1 cellular context compared by ENCODE assay signal in the genomic region with DNA sequence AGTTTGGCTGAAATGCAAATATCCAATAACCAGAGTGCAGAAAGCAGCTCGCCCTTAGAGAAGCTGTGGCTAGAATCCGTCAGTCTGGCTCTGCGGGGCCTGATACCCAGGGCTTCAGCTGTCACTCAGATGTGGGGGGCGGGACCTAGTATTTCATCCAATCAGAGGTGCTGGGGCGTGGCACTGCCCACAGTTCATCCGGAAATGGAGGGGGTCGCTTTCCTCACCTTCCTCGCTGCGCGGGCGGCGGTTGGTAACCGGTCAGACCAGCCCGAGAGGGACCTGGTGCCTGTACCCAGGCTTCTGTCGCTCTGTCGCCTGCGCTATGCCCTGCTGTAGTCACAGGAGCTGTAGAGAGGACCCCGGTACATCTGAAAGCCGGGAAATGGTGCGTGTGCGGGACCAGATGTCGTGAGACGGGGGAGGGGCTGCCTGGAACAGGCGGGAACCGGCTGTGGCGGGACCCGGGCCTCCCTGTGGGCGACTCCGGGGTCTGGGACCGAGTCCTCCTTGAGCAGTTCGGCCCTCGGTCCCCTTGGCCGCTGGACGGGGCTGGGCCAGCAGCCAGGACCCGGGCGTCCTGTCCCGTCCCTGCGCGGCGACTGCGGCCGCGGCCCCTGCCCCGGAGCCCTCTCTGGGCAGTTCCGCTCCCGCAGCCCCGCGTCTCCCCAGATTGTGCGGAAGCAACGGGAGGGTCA.
TF ChIP-seq lines count a peak whose summit lies in the region.

A gene (plus strand): TSS at position 222 of the 698 bp plus-strand sequence. CDS start 104 bp downstream, at position 326.

TF ChIP-seq in HepG2, 621 proteins besides CTCF, POLR2A, EP300 and RAD21 (continued from another document and continues in another):
- TF ChIP-seq ZNF547 (CRISPR knock-in tag; IDR thresholded peaks at IDR 0.05) (peak; percentile 74; the same call in 1 of the 2 replicates), TCF7L2 (IDR thresholded peaks at IDR 0.05; ENCODE audit: low read depth, low read length) (no peak), ZFP41 (CRISPR knock-in tag; IDR thresholded peaks at IDR 0.05; ENCODE audit: borderline replicate concordance) (peak; percentile 30; the same call in 1 of the 2 replicates), ZNF468 (CRISPR knock-in tag; IDR thresholded peaks at IDR 0.05) (no peak), ZNF841 (CRISPR knock-in tag; IDR thresholded peaks at IDR 0.05; ENCODE audit: borderline replicate concordance) (0 out of 2 replicates have a peak, but pooled peaks have one; percentile 85), RFX3 (CRISPR knock-in tag; IDR thresholded peaks at IDR 0.05) (no peak), HNF4A (CRISPR knock-in tag; IDR thresholded peaks at IDR 0.05) (0 out of 2 replicates have a peak, but pooled peaks have one; percentile 15), FOSL1 (CRISPR knock-in tag; IDR thresholded peaks at IDR 0.05; ENCODE audit: borderline replicate concordance) (no peak), SYNCRIP (IDR thresholded peaks at IDR 0.05; ENCODE audit: insufficient read depth, low read depth, low read length) (no peak), NONO (IDR thresholded peaks at IDR 0.05) (no peak), NONO (CRISPR knock-in tag; conservative IDR thresholded peaks at IDR 0.05) (peak; percentile 72; the same call in 1 of the 2 replicates), ZFY (CRISPR knock-in tag; IDR thresholded peaks at IDR 0.05) (peak; percentile 75; the same call in 1 of the 2 replicates), MBD4 (IDR thresholded peaks at IDR 0.05; ENCODE audit: borderline replicate concordance, low read length) (no peak), ZNF709 (CRISPR knock-in tag; IDR thresholded peaks at IDR 0.05) (no peak; the same call in 1 of the 2 replicates), DNMT3B (CRISPR knock-in tag; conservative IDR thresholded peaks at IDR 0.05) (no peak; the same call in 1 of the 2 replicates), BCL6 (CRISPR knock-in tag; IDR thresholded peaks at IDR 0.05) (no peak; the same call in 1 of the 2 replicates), HNRNPUL1 (IDR thresholded peaks at IDR 0.05; ENCODE audit: low read depth, low read length) (0 out of 2 replicates have a peak, but pooled peaks have one; percentile 33), ZNF207 (IDR thresholded peaks at IDR 0.05; ENCODE audit: borderline replicate concordance) (no peak), ELF1 (CRISPR knock-in tag; IDR thresholded peaks at IDR 0.05) (peak; percentile 81), ZMAT3 (CRISPR knock-in tag; conservative IDR thresholded peaks at IDR 0.05) (peak; percentile 73; the same call in 1 of the 2 replicates), TAF1 (CRISPR knock-in tag; IDR thresholded peaks at IDR 0.05) (peak; percentile 95), ZNF543 (CRISPR knock-in tag; IDR thresholded peaks at IDR 0.05) (peak; percentile 88; the same call in 1 of the 2 replicates), CCDC6 (CRISPR knock-in tag; IDR thresholded peaks at IDR 0.05) (peak; percentile 71; the same call in 1 of the 2 replicates)
- TF ChIP-seq, protein P1, sequence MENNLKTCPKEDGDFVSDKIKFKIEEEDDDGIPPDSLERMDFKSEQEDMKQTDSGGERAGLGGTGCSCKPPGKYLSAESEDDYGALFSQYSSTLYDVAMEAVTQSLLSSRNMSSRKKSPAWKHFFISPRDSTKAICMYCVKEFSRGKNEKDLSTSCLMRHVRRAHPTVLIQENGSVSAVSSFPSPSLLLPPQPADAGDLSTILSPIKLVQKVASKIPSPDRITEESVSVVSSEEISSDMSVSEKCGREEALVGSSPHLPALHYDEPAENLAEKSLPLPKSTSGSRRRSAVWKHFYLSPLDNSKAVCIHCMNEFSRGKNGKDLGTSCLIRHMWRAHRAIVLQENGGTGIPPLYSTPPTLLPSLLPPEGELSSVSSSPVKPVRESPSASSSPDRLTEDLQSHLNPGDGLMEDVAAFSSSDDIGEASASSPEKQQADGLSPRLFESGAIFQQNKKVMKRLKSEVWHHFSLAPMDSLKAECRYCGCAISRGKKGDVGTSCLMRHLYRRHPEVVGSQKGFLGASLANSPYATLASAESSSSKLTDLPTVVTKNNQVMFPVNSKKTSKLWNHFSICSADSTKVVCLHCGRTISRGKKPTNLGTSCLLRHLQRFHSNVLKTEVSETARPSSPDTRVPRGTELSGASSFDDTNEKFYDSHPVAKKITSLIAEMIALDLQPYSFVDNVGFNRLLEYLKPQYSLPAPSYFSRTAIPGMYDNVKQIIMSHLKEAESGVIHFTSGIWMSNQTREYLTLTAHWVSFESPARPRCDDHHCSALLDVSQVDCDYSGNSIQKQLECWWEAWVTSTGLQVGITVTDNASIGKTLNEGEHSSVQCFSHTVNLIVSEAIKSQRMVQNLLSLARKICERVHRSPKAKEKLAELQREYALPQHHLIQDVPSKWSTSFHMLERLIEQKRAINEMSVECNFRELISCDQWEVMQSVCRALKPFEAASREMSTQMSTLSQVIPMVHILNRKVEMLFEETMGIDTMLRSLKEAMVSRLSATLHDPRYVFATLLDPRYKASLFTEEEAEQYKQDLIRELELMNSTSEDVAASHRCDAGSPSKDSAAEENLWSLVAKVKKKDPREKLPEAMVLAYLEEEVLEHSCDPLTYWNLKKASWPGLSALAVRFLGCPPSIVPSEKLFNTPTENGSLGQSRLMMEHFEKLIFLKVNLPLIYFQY (CRISPR knock-in tag; IDR thresholded peaks at IDR 0.05; ENCODE audit: borderline replicate concordance) = peak; percentile 32; the same call in 1 of the 2 replicates
- TF ChIP-seq, protein P2, sequence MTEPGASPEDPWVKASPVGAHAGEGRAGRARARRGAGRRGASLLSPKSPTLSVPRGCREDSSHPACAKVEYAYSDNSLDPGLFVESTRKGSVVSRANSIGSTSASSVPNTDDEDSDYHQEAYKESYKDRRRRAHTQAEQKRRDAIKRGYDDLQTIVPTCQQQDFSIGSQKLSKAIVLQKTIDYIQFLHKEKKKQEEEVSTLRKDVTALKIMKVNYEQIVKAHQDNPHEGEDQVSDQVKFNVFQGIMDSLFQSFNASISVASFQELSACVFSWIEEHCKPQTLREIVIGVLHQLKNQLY (CRISPR knock-in tag; IDR thresholded peaks at IDR 0.05) = peak; percentile 14; the same call in 1 of the 2 replicates
- TF ChIP-seq, protein P3, sequence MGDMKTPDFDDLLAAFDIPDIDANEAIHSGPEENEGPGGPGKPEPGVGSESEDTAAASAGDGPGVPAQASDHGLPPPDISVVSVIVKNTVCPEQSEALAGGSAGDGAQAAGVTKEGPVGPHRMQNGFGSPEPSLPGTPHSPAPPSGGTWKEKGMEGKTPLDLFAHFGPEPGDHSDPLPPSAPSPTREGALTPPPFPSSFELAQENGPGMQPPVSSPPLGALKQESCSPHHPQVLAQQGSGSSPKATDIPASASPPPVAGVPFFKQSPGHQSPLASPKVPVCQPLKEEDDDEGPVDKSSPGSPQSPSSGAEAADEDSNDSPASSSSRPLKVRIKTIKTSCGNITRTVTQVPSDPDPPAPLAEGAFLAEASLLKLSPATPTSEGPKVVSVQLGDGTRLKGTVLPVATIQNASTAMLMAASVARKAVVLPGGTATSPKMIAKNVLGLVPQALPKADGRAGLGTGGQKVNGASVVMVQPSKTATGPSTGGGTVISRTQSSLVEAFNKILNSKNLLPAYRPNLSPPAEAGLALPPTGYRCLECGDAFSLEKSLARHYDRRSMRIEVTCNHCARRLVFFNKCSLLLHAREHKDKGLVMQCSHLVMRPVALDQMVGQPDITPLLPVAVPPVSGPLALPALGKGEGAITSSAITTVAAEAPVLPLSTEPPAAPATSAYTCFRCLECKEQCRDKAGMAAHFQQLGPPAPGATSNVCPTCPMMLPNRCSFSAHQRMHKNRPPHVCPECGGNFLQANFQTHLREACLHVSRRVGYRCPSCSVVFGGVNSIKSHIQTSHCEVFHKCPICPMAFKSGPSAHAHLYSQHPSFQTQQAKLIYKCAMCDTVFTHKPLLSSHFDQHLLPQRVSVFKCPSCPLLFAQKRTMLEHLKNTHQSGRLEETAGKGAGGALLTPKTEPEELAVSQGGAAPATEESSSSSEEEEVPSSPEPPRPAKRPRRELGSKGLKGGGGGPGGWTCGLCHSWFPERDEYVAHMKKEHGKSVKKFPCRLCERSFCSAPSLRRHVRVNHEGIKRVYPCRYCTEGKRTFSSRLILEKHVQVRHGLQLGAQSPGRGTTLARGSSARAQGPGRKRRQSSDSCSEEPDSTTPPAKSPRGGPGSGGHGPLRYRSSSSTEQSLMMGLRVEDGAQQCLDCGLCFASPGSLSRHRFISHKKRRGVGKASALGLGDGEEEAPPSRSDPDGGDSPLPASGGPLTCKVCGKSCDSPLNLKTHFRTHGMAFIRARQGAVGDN (CRISPR knock-in tag; IDR thresholded peaks at IDR 0.05) = peak; percentile 89
- TF ChIP-seq, protein P4, sequence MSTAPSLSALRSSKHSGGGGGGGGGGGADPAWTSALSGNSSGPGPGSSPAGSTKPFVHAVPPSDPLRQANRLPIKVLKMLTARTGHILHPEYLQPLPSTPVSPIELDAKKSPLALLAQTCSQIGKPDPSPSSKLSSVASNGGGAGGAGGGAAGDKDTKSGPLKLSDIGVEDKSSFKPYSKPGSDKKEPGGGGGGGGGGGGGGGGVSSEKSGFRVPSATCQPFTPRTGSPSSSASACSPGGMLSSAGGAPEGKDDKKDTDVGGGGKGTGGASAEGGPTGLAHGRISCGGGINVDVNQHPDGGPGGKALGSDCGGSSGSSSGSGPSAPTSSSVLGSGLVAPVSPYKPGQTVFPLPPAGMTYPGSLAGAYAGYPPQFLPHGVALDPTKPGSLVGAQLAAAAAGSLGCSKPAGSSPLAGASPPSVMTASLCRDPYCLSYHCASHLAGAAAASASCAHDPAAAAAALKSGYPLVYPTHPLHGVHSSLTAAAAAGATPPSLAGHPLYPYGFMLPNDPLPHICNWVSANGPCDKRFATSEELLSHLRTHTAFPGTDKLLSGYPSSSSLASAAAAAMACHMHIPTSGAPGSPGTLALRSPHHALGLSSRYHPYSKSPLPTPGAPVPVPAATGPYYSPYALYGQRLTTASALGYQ (CRISPR knock-in tag; IDR thresholded peaks at IDR 0.05) = peak; percentile 14; the same call in 1 of the 2 replicates
- TF ChIP-seq, protein P5, sequence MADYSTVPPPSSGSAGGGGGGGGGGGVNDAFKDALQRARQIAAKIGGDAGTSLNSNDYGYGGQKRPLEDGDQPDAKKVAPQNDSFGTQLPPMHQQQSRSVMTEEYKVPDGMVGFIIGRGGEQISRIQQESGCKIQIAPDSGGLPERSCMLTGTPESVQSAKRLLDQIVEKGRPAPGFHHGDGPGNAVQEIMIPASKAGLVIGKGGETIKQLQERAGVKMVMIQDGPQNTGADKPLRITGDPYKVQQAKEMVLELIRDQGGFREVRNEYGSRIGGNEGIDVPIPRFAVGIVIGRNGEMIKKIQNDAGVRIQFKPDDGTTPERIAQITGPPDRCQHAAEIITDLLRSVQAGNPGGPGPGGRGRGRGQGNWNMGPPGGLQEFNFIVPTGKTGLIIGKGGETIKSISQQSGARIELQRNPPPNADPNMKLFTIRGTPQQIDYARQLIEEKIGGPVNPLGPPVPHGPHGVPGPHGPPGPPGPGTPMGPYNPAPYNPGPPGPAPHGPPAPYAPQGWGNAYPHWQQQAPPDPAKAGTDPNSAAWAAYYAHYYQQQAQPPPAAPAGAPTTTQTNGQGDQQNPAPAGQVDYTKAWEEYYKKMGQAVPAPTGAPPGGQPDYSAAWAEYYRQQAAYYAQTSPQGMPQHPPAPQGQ (CRISPR knock-in tag; IDR thresholded peaks at IDR 0.05; ENCODE audit: borderline replicate concordance) = no peak
- TF ChIP-seq, protein P6, sequence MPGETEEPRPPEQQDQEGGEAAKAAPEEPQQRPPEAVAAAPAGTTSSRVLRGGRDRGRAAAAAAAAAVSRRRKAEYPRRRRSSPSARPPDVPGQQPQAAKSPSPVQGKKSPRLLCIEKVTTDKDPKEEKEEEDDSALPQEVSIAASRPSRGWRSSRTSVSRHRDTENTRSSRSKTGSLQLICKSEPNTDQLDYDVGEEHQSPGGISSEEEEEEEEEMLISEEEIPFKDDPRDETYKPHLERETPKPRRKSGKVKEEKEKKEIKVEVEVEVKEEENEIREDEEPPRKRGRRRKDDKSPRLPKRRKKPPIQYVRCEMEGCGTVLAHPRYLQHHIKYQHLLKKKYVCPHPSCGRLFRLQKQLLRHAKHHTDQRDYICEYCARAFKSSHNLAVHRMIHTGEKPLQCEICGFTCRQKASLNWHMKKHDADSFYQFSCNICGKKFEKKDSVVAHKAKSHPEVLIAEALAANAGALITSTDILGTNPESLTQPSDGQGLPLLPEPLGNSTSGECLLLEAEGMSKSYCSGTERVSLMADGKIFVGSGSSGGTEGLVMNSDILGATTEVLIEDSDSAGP (CRISPR knock-in tag; IDR thresholded peaks at IDR 0.05; ENCODE audit: borderline replicate concordance) = peak; percentile 86
- TF ChIP-seq, protein P7, sequence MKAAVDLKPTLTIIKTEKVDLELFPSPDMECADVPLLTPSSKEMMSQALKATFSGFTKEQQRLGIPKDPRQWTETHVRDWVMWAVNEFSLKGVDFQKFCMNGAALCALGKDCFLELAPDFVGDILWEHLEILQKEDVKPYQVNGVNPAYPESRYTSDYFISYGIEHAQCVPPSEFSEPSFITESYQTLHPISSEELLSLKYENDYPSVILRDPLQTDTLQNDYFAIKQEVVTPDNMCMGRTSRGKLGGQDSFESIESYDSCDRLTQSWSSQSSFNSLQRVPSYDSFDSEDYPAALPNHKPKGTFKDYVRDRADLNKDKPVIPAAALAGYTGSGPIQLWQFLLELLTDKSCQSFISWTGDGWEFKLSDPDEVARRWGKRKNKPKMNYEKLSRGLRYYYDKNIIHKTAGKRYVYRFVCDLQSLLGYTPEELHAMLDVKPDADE (CRISPR knock-in tag; IDR thresholded peaks at IDR 0.05) = no peak
